26 cellular contexts compared by ENCODE assay signal in genomic region chr1:8216005-8216404, GRCh38.
A peak's percentile ranks its signal among the peaks of the same experiment; 100 is the strongest.
DNase-seq lines count a peak whose midpoint lies in the region; ATAC-seq and TF ChIP-seq lines count a peak whose summit lies in the region.
"Had no signal": no experiment of that assay in that cellular context is flagged by ENCODE, and none has a peak within 500 bp of the region (broad histone marks: within the 10 kb centered on the region; RNA-seq: fewer than 3 reads in every experiment).

No MANE protein-coding gene starts in this region.

- peaks cover 6% of the 10 kb centered on the region for H3K27me3 ChIP-seq in CD4-positive, alpha-beta memory T cell (ENCODE audit: insufficient read depth, low read length)
- no peaks in the 10 kb centered on the region for H3K27me3 ChIP-seq in Karpas-422 (ENCODE audit: low read length)
- H3K27me3 ChIP-seq: upper lobe of left lung had no signal

- no peak overlapping the region for H3K4me2 ChIP-seq in Karpas-422 (ENCODE audit: low read depth, low read length, poor library complexity, severe bottlenecking)

- H2AFZ ChIP-seq in Karpas-422 (ENCODE audit: low read length) = no peak overlapping the region

- no peak overlapping the region for H3K9ac ChIP-seq in Karpas-422 (ENCODE audit: low read length)

- TF ChIP-seq CTCF in HEK293 (tag by site-specific recombination; IDR thresholded peaks at IDR 0.05) (no peak), osteocyte (IDR thresholded peaks at IDR 0.05) (no peak)

- H3K79me2 ChIP-seq in Karpas-422 (ENCODE audit: low read length) = no peaks in the 10 kb centered on the region

- H3K4me1 Mint-ChIP-seq in CD4-positive, alpha-beta memory T cell = peaks cover 9 to 17% (median 11%) of the 10 kb centered on the region in 4 donors
- H3K4me1 Mint-ChIP-seq in osteocyte (ENCODE audit: unreplicated experiment) = peaks cover 68% of the 10 kb centered on the region

- DNase-seq in CD4-positive, alpha-beta memory T cell = no peak
- peak; percentile 70 for DNase-seq in fibroblast of peridontal ligament (ENCODE audit: extremely low read depth)
- no peak for DNase-seq in osteocyte (ENCODE audit: extremely low spot score, unreplicated experiment)
- no peak for DNase-seq in Karpas-422
- DNase-seq: activated CD4-positive, alpha-beta T cell treated with anti-CD3 and anti-CD28 coated beads, Interleukin-2, amount 10 ng/mL, durations not matched to agents 24 days and 14 days; activated gamma-delta T cell; AML-193; amygdala; Calu3; EL; foreskin melanocyte; hypothalamus; MM.1S; NCI-H146; NCI-H2171 treated with DMSO at 0.1 percent for 48 hours; NCI-H69; nephron progenitor cell; Right ventricle myocardium superior; T-cell; upper lobe of left lung had no signal

- peak overlapping the region; percentile 2 to 62 (median 25) for H3K4me3 Mint-ChIP-seq in CD4-positive, alpha-beta memory T cell
- H3K4me3 Mint-ChIP-seq in osteocyte (ENCODE audit: unreplicated experiment) = peak overlapping the region; percentile 32
- H3K4me3 Mint-ChIP-seq: IgD-negative memory B cell had no signal

- peaks cover 16 to 20% of the 10 kb centered on the region in 2 donors for H3K27me3 Mint-ChIP-seq in CD4-positive, alpha-beta memory T cell
- no peaks in the 10 kb centered on the region for H3K27me3 Mint-ChIP-seq in osteocyte (ENCODE audit: unreplicated experiment)

- H3K36me3 ChIP-seq in CD4-positive, alpha-beta memory T cell (ENCODE audit: insufficient read depth, low read length) = no peaks in the 10 kb centered on the region
- H3K36me3 ChIP-seq in HEK293 (ENCODE audit: control insufficient read depth in 2 of 2, insufficient read depth in 1 of 2, low read length in 2 of 2) = no peaks in the 10 kb centered on the region
- no peaks in the 10 kb centered on the region for H3K36me3 ChIP-seq in Karpas-422 (ENCODE audit: insufficient read depth, low read length)
- H3K36me3 ChIP-seq: upper lobe of left lung had no signal

- H3K9me3 ChIP-seq in CD4-positive, alpha-beta memory T cell (ENCODE audit: control insufficient read depth in 1 of 2, low read length in 2 of 2) = no peaks in the 10 kb centered on the region
- H3K9me3 ChIP-seq in HEK293 (ENCODE audit: control insufficient read depth, insufficient read depth, low read depth, low read length) (no peaks in the 10 kb centered on the region), Karpas-422 (ENCODE audit: low read length) (no peaks in the 10 kb centered on the region)
- H3K9me3 ChIP-seq: upper lobe of left lung had no signal

- peak overlapping the region in 2 of 7 donors; percentile 6 to 27 for H3K27ac Mint-ChIP-seq in CD4-positive, alpha-beta memory T cell
- peak overlapping the region; percentile 70 for H3K27ac Mint-ChIP-seq in osteocyte (ENCODE audit: unreplicated experiment)
- H3K27ac Mint-ChIP-seq: activated CD4-positive, alpha-beta T cell treated with anti-CD3 and anti-CD28 coated beads, Interleukin-2, amount 10 ng/mL, durations not matched to agents 24 days and 14 days; IgD-negative memory B cell; stimulated activated naive CD8-positive, alpha-beta T cell treated with anti-CD3 and anti-CD28 coated beads, Interleukin-15, Interleukin-2, amounts not matched to agents 100 ng/mL and 50 ng/mL, for 24 hours had no signal

- CTCF ChIA-PET in CD4-positive, alpha-beta memory T cell (lab: Charles Lee; ENCODE audit: partially characterized antibody) = no interaction called here
- CTCF ChIA-PET in HEK293 (lab: Yijun Ruan, JAX) = interaction anchor here (0.6 kb wide), 1 partner anchor 50 kb away, joined by 3 read pairs; no protein-coding TSS in a partner anchor

- H3K9me3 Mint-ChIP-seq in CD4-positive, alpha-beta memory T cell = no peaks in the 10 kb centered on the region
- H3K9me3 Mint-ChIP-seq in osteocyte (ENCODE audit: unreplicated experiment) = no peaks in the 10 kb centered on the region
- H3K9me3 Mint-ChIP-seq: activated CD4-positive, alpha-beta T cell treated with anti-CD3 and anti-CD28 coated beads, Interleukin-2, amount 10 ng/mL, durations not matched to agents 24 days and 14 days; nephron progenitor cell; stimulated activated naive CD8-positive, alpha-beta T cell treated with anti-CD3 and anti-CD28 coated beads, Interleukin-15, Interleukin-2, amounts not matched to agents 100 ng/mL and 50 ng/mL, for 24 hours; T-cell had no signal

- peaks cover 7% of the 10 kb centered on the region for H3K4me1 ChIP-seq in CD4-positive, alpha-beta memory T cell (ENCODE audit: insufficient read depth, low read length)
- H3K4me1 ChIP-seq in HEK293 (ENCODE audit: control insufficient read depth, insufficient read depth, low read length) = no peaks in the 10 kb centered on the region
- H3K4me1 ChIP-seq in Karpas-422 (ENCODE audit: low read length) = no peaks in the 10 kb centered on the region

- ATAC-seq in HG03039 (IDR thresholded peaks at IDR 0.05; ENCODE audit: unreplicated experiment) = no peak
- ATAC-seq in GM21528 (IDR thresholded peaks at IDR 0.05; ENCODE audit: low FRiP score, unreplicated experiment) = no peak
- ATAC-seq in HG03045 (IDR thresholded peaks at IDR 0.05; ENCODE audit: unreplicated experiment) = no peak
- ATAC-seq: T-cell had no signal

- H3K36me3 Mint-ChIP-seq in CD4-positive, alpha-beta memory T cell = no peaks in the 10 kb centered on the region
- no peaks in the 10 kb centered on the region for H3K36me3 Mint-ChIP-seq in osteocyte (ENCODE audit: unreplicated experiment)
- H3K36me3 Mint-ChIP-seq: IgD-negative memory B cell, T-cell had no signal

- intact Hi-C loops in CD4-positive, alpha-beta memory T cell (cut with micrococcal nuclease) = loop anchor here (5.0 to 10.0 kb wide), 2 partner anchors 64 to 181 kb away; no protein-coding TSS in a partner anchor

- H3K4me3 ChIP-seq in CD4-positive, alpha-beta memory T cell (ENCODE audit: low read length in 2 of 2) = no peak overlapping the region
- H3K4me3 ChIP-seq in HEK293 (ENCODE audit: low read depth, low read length) (no peak overlapping the region), Karpas-422 (ENCODE audit: low read length) (no peak overlapping the region)

- no peaks in the 10 kb centered on the region for H4K20me1 ChIP-seq in Karpas-422 (ENCODE audit: insufficient read depth, low read depth, low read length)

- H3K27ac ChIP-seq in CD4-positive, alpha-beta memory T cell (ENCODE audit: low read depth, low read length) = no peak overlapping the region
- H3K27ac ChIP-seq in HEK293 (ENCODE audit: extremely low read depth, low read depth, low read length) (no peak overlapping the region), Karpas-422 (ENCODE audit: low read length) (no peak overlapping the region)

- POLR2A ChIA-PET in CD4-positive, alpha-beta memory T cell (lab: Charles Lee; ENCODE audit: partially characterized antibody) = no interaction called here
- POLR2A ChIA-PET in HEK293 (lab: Yijun Ruan, JAX) = no interaction called here

- H3K9me2 ChIP-seq in Karpas-422 (replicated peaks; ENCODE audit: insufficient read depth, low read length) = no peaks in the 10 kb centered on the region

TF ChIP-seq in HEK293, 187 proteins besides CTCF, POLR2A, EP300 and RAD21:
- TF ChIP-seq ZFP3 (tag by site-specific recombination; IDR thresholded peaks at IDR 0.05; ENCODE audit: low read depth) (peak; percentile 44; the same call in 1 of the 2 replicates), SP7 (tag by site-specific recombination; IDR thresholded peaks at IDR 0.05) (no peak), ZNF280D (tag by site-specific recombination; IDR thresholded peaks at IDR 0.05) (no peak), WT1 (tag by site-specific recombination; IDR thresholded peaks at IDR 0.05) (no peak), ZNF169 (tag by site-specific recombination; IDR thresholded peaks at IDR 0.05) (no peak)
- TF ChIP-seq, protein P1, sequence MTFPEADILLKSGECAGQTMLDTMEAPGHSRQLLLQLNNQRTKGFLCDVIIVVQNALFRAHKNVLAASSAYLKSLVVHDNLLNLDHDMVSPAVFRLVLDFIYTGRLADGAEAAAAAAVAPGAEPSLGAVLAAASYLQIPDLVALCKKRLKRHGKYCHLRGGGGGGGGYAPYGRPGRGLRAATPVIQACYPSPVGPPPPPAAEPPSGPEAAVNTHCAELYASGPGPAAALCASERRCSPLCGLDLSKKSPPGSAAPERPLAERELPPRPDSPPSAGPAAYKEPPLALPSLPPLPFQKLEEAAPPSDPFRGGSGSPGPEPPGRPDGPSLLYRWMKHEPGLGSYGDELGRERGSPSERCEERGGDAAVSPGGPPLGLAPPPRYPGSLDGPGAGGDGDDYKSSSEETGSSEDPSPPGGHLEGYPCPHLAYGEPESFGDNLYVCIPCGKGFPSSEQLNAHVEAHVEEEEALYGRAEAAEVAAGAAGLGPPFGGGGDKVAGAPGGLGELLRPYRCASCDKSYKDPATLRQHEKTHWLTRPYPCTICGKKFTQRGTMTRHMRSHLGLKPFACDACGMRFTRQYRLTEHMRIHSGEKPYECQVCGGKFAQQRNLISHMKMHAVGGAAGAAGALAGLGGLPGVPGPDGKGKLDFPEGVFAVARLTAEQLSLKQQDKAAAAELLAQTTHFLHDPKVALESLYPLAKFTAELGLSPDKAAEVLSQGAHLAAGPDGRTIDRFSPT (tag by site-specific recombination; IDR thresholded peaks at IDR 0.05) = no peak
